1 cellular context compared by ENCODE assay signal in the genomic region with DNA sequence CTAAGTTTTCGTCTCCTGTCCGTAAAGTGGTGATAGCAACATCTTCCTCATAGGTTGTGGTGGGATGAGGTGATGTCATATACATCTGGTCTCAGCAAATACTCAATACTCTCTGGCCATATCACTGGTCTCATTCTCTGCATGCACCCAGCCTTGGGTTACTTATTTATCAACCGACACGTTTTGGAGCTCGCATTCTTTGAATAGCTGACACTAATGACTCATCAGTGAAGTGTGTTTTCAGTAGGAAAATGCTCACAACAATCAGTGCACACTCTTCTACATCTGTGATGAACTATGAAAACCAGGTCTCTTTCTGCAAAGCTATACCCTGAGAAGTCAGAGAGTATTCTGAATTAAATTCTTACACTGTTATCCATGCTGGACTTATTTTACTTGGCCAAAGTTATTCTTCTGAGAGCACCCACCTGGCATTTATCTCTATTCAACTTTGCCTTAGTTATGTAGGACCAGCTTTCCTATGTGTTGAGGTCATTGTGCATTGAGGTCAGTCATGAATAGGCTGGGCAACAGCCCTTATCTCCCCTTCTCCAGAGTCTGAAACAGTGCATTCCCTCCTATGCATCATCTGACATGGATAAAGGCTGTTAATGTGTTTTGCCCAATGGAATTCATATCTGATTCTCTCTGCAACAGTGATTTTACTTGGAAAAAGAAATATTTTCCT.
TF ChIP-seq lines count a peak whose summit lies in the region.

No MANE protein-coding gene starts in this region.

TF ChIP-seq in GM23338, 12 proteins besides CTCF, POLR2A, EP300 and RAD21:
- TF ChIP-seq EZH2 (IDR thresholded peaks at IDR 0.05; ENCODE audit: low read depth, unreplicated experiment) = no peak
- no peak for TF ChIP-seq ZNF331 (CRISPR knock-in tag; IDR thresholded peaks at IDR 0.05; ENCODE audit: low read depth)
- no peak for TF ChIP-seq NANOG (IDR thresholded peaks at IDR 0.05; ENCODE audit: borderline replicate concordance)
- no peak for TF ChIP-seq STAT1 (IDR thresholded peaks at IDR 0.05; ENCODE audit: unreplicated experiment)
